Comparison of ENCODE assay signal across 12 cellular contexts in genomic region chr5:172322028-172322965, GRCh38. TPM values are rescaled to one million over a fixed set of nuclear protein-coding genes. Genes with fewer than 3 reads are reported as not detected.
DNase-seq lines count a peak whose midpoint lies in the region; ATAC-seq, FAIRE-seq and TF ChIP-seq lines count a peak whose summit lies in the region.
"Had no signal": no experiment of that assay in that cellular context is flagged by ENCODE, and none has a peak within 500 bp of the region (broad histone marks: within the 10 kb centered on the region; RNA-seq: fewer than 3 reads in every experiment).

No MANE protein-coding gene starts in this region.

- H3K9ac ChIP-seq in parathyroid adenoma: no peak overlapping the region

- H3K27ac ChIP-seq in parathyroid adenoma: no peak overlapping the region
- H3K27ac ChIP-seq: esophagus squamous epithelium, ovary had no signal

- ATAC-seq in GM18873 (IDR thresholded peaks at IDR 0.05; ENCODE audit: low FRiP score, unreplicated experiment) (peak; percentile 48), HG02885 (IDR thresholded peaks at IDR 0.05; ENCODE audit: poor library complexity, unreplicated experiment) (peak; percentile 84)
- ATAC-seq: activated T-cell treated with anti-CD3 and anti-CD28 coated beads, Interleukin-2, amount 50 U/mL, for 72 hours had no signal

- no peaks in the 10 kb centered on the region for H3K27me3 Mint-ChIP-seq in activated CD4-positive, alpha-beta memory T cell treated with anti-CD3 and anti-CD28 coated beads, Interleukin-2, amount 10 ng/mL, durations not matched to agents 7 days and 5 days

- H3K9me3 Mint-ChIP-seq in activated CD4-positive, alpha-beta memory T cell treated with anti-CD3 and anti-CD28 coated beads, Interleukin-2, amount 10 ng/mL, durations not matched to agents 7 days and 5 days: no peaks in the 10 kb centered on the region
- H3K9me3 Mint-ChIP-seq: activated T-cell treated with anti-CD3 and anti-CD28 coated beads, Interleukin-2, amount 50 U/mL, for 72 hours had no signal

- H3K9me3 ChIP-seq in parathyroid adenoma (ENCODE audit: control insufficient read depth, low read length): no peaks in the 10 kb centered on the region
- H3K9me3 ChIP-seq: esophagus squamous epithelium, ovary had no signal

- no peaks in the 10 kb centered on the region for H3K27me3 ChIP-seq in parathyroid adenoma (ENCODE audit: control insufficient read depth, insufficient read depth, low read length)
- H3K27me3 ChIP-seq: esophagus squamous epithelium, ovary had no signal

- H3K4me1 ChIP-seq in parathyroid adenoma: no peaks in the 10 kb centered on the region

- H3K27ac Mint-ChIP-seq in activated CD4-positive, alpha-beta memory T cell treated with anti-CD3 and anti-CD28 coated beads, Interleukin-2, amount 10 ng/mL, durations not matched to agents 7 days and 5 days: no peak overlapping the region
- H3K27ac Mint-ChIP-seq: activated T-cell treated with anti-CD3 and anti-CD28 coated beads, Interleukin-2, amount 50 U/mL, for 72 hours had no signal

- H3K36me3 Mint-ChIP-seq in activated CD4-positive, alpha-beta memory T cell treated with anti-CD3 and anti-CD28 coated beads, Interleukin-2, amount 10 ng/mL, durations not matched to agents 7 days and 5 days (ENCODE audit: low read depth): no peaks in the 10 kb centered on the region

- no peak overlapping the region for H3K4me3 ChIP-seq in parathyroid adenoma (ENCODE audit: low read depth, low read length)
- H3K4me3 ChIP-seq: esophagus squamous epithelium, ovary had no signal

- no peaks in the 10 kb centered on the region for H3K79me2 ChIP-seq in parathyroid adenoma

- H3K4me3 Mint-ChIP-seq in activated CD4-positive, alpha-beta memory T cell treated with anti-CD3 and anti-CD28 coated beads, Interleukin-2, amount 10 ng/mL, durations not matched to agents 7 days and 5 days: no peak overlapping the region
- H3K4me3 Mint-ChIP-seq: activated T-cell treated with anti-CD3 and anti-CD28 coated beads, Interleukin-2, amount 50 U/mL, for 72 hours had no signal

- CTCF ChIA-PET in activated CD4-positive, alpha-beta memory T cell treated with anti-CD3 and anti-CD28 coated beads, Interleukin-2, amount 10 ng/mL, durations not matched to agents 7 days and 5 days (lab: Charles Lee): no interaction called here

- no peak overlapping the region for H3K4me2 ChIP-seq in parathyroid adenoma (ENCODE audit: low read length)

- DNase-seq in RCC 7860 (ENCODE audit: low spot score) (peak; percentile 68), C1 segment of cervical spinal cord (lab: John Stamatoyannopoulos, UW) (no peak), NK-92 (lab: John Stamatoyannopoulos, UW; ENCODE audit: unreplicated experiment) (no peak)
- no peak for DNase-seq in activated CD8-positive, alpha-beta memory T cell treated with anti-CD3 and anti-CD28 coated beads for 24 hours
- no peak for DNase-seq in activated CD4-positive, alpha-beta memory T cell treated with anti-CD3 and anti-CD28 coated beads, Interleukin-2, amount 10 ng/mL, durations not matched to agents 7 days and 5 days
- DNase-seq: activated T-cell treated with anti-CD3 and anti-CD28 coated beads, Interleukin-2, amount 50 U/mL, for 72 hours; esophagus squamous epithelium; NCI-H1694; ovary had no signal

- peaks cover 4% of the 10 kb centered on the region for H3K4me1 Mint-ChIP-seq in activated CD4-positive, alpha-beta memory T cell treated with anti-CD3 and anti-CD28 coated beads, Interleukin-2, amount 10 ng/mL, durations not matched to agents 7 days and 5 days

- H3K36me3 ChIP-seq in parathyroid adenoma (ENCODE audit: control insufficient read depth, insufficient read depth, low read length): no peaks in the 10 kb centered on the region
- H3K36me3 ChIP-seq: esophagus squamous epithelium, ovary had no signal

- FAIRE-seq in RCC 7860 (lab: Jason Lieb, UNC): peak; percentile 30

- POLR2A ChIA-PET in activated CD4-positive, alpha-beta memory T cell treated with anti-CD3 and anti-CD28 coated beads, Interleukin-2, amount 10 ng/mL, durations not matched to agents 7 days and 5 days (lab: Charles Lee): no interaction called here

- peak overlapping the region; percentile 46 for H2AFZ ChIP-seq in parathyroid adenoma

- no peak for TF ChIP-seq CTCF in parathyroid adenoma (IDR thresholded peaks at IDR 0.05)

RNA-seq across cellular contexts. Expression of gene UBTD2, which starts 38.7 kb away (rescaled TPM):
- 10 to 100 TPM; 10.2 to 10.6 TPM for total RNA-seq in activated CD4-positive, alpha-beta memory T cell treated with anti-CD3 and anti-CD28 coated beads, Interleukin-2, amount 10 ng/mL, durations not matched to agents 7 days and 5 days
